ENCODE assay signal across 12 cellular contexts in genomic region chr3:183553263-183554026, GRCh38. TPM values are rescaled to one million over a fixed set of nuclear protein-coding genes. Genes with fewer than 3 reads are reported as not detected.
DNase-seq lines count a peak whose midpoint lies in the region; ATAC-seq and TF ChIP-seq lines count a peak whose summit lies in the region.
"Had no signal": no experiment of that assay in that cellular context is flagged by ENCODE, and none has a peak within 500 bp of the region (broad histone marks: within the 10 kb centered on the region; RNA-seq: fewer than 3 reads in every experiment).

No MANE protein-coding gene starts in this region.

- H3K4me1 Mint-ChIP-seq in activated CD8-positive, alpha-beta memory T cell treated with anti-CD3 and anti-CD28 coated beads, Interleukin-2, amount 10 ng/mL, durations not matched to agents 7 days and 5 days, result peaks cover 68% of the 10 kb centered on the region
- peaks cover 56% of the 10 kb centered on the region for H3K4me1 Mint-ChIP-seq in T-helper 2 cell treated with Interferon-gamma antibody and Interleukin-4, amounts not matched to agents 5 μg/mL and 100 μg/mL, for 36 hours (ENCODE audit: low read depth)
- peaks cover 82% of the 10 kb centered on the region for H3K4me1 Mint-ChIP-seq in stimulated activated naive CD8-positive, alpha-beta T cell treated with anti-CD3 and anti-CD28 coated beads, Interleukin-15, Interleukin-2, amounts not matched to agents 100 ng/mL and 50 ng/mL, for 24 hours (ENCODE audit: low read depth)

- H3K4me1 ChIP-seq in hepatocyte (ENCODE audit: insufficient read depth) (peaks cover 7% of the 10 kb centered on the region), mesenchymal stem cell (ENCODE audit: control insufficient read depth, insufficient read depth, low read depth, low read length) (peaks cover 2% of the 10 kb centered on the region), gastroesophageal sphincter (no peaks in the 10 kb centered on the region)
- H3K4me1 ChIP-seq: uterus had no signal

- 70% methylated on average over 10 of the region's 10 CpGs for WGBS in hepatocyte (ENCODE audit: low lambda C conversion rate, missing lambda C conversion rate)
- 84% methylated on average over 6 of the region's 10 CpGs for WGBS in mesenchymal stem cell
- 64 to 70% methylated on average over 6 to 9 of the region's 10 CpGs for WGBS in gastroesophageal sphincter (ENCODE audit: low coverage in 1 of 2), 2 donors

- H4K20me1 ChIP-seq in hepatocyte (ENCODE audit: insufficient read depth, poor library complexity, severe bottlenecking), result no peaks in the 10 kb centered on the region

- H3K14ac ChIP-seq in mesenchymal stem cell (ENCODE audit: low read length in 2 of 2), result no peak overlapping the region

- peak overlapping the region; percentile 86 for H3K27ac Mint-ChIP-seq in activated CD8-positive, alpha-beta memory T cell treated with anti-CD3 and anti-CD28 coated beads, Interleukin-2, amount 10 ng/mL, durations not matched to agents 7 days and 5 days
- H3K27ac Mint-ChIP-seq in T-helper 2 cell treated with Interferon-gamma antibody and Interleukin-4, amounts not matched to agents 5 μg/mL and 100 μg/mL, for 36 hours, result peak overlapping the region; percentile 84
- H3K27ac Mint-ChIP-seq in stimulated activated naive CD8-positive, alpha-beta T cell treated with anti-CD3 and anti-CD28 coated beads, Interleukin-15, Interleukin-2, amounts not matched to agents 100 ng/mL and 50 ng/mL, for 24 hours, result peak overlapping the region; percentile 99

- H3K4me3 ChIP-seq in hepatocyte, result no peak overlapping the region
- no peak overlapping the region for H3K4me3 ChIP-seq in mesenchymal stem cell (ENCODE audit: insufficient read depth in 1 of 2, low read depth in 1 of 2, low read length in 2 of 2)
- no peak overlapping the region for H3K4me3 ChIP-seq in gastroesophageal sphincter
- H3K4me3 ChIP-seq: SK-N-MC, uterus had no signal

- no peaks in the 10 kb centered on the region for H3K27me3 Mint-ChIP-seq in activated CD8-positive, alpha-beta memory T cell treated with anti-CD3 and anti-CD28 coated beads, Interleukin-2, amount 10 ng/mL, durations not matched to agents 7 days and 5 days
- no peaks in the 10 kb centered on the region for H3K27me3 Mint-ChIP-seq in T-helper 2 cell treated with Interferon-gamma antibody and Interleukin-4, amounts not matched to agents 5 μg/mL and 100 μg/mL, for 36 hours (ENCODE audit: low read depth)
- no peaks in the 10 kb centered on the region for H3K27me3 Mint-ChIP-seq in stimulated activated naive CD8-positive, alpha-beta T cell treated with anti-CD3 and anti-CD28 coated beads, Interleukin-15, Interleukin-2, amounts not matched to agents 100 ng/mL and 50 ng/mL, for 24 hours

- no peak overlapping the region for H2BK15ac ChIP-seq in mesenchymal stem cell (ENCODE audit: low read depth, poor library complexity, severe bottlenecking)

- TF ChIP-seq CTCF in hepatocyte (IDR thresholded peaks at IDR 0.05; ENCODE audit: poor library complexity) (no peak), gastroesophageal sphincter (IDR thresholded peaks at IDR 0.05) (no peak)

- H3K9ac ChIP-seq in mesenchymal stem cell (ENCODE audit: low read length), result no peak overlapping the region

- no peaks in the 10 kb centered on the region for H3K9me2 ChIP-seq in hepatocyte (replicated peaks; ENCODE audit: insufficient read depth)

- H2BK12ac ChIP-seq in mesenchymal stem cell (ENCODE audit: low read length in 2 of 2), result no peak overlapping the region

- ATAC-seq in activated CD8-positive, alpha-beta memory T cell treated with anti-CD3 and anti-CD28 coated beads, Interleukin-2, amount 10 ng/mL, durations not matched to agents 7 days and 5 days, result no peak
- no peak for ATAC-seq in gastroesophageal sphincter

- no peaks in the 10 kb centered on the region for H3K9me3 Mint-ChIP-seq in activated CD8-positive, alpha-beta memory T cell treated with anti-CD3 and anti-CD28 coated beads, Interleukin-2, amount 10 ng/mL, durations not matched to agents 7 days and 5 days (ENCODE audit: low read depth)
- H3K9me3 Mint-ChIP-seq in T-helper 2 cell treated with Interferon-gamma antibody and Interleukin-4, amounts not matched to agents 5 μg/mL and 100 μg/mL, for 36 hours, result no peaks in the 10 kb centered on the region
- H3K9me3 Mint-ChIP-seq in stimulated activated naive CD8-positive, alpha-beta T cell treated with anti-CD3 and anti-CD28 coated beads, Interleukin-15, Interleukin-2, amounts not matched to agents 100 ng/mL and 50 ng/mL, for 24 hours, result no peaks in the 10 kb centered on the region

- TF ChIP-seq EP300 in gastroesophageal sphincter (IDR thresholded peaks at IDR 0.05), result no peak

- no peak overlapping the region for H2BK5ac ChIP-seq in mesenchymal stem cell (ENCODE audit: low read depth, low read length, poor library complexity, severe bottlenecking)

- H4K91ac ChIP-seq in mesenchymal stem cell (ENCODE audit: low read length), result no peak overlapping the region

- H3K79me2 ChIP-seq in hepatocyte, result no peaks in the 10 kb centered on the region

- H3K27me3 ChIP-seq in hepatocyte (no peaks in the 10 kb centered on the region), mesenchymal stem cell (ENCODE audit: control insufficient read depth in 1 of 2, insufficient read depth in 1 of 2, low read length in 2 of 2) (peaks cover 0 to 6% of the 10 kb centered on the region in 2 experiments), gastroesophageal sphincter (no peaks in the 10 kb centered on the region)
- H3K27me3 ChIP-seq: uterus had no signal

- no peak overlapping the region for H3K18ac ChIP-seq in mesenchymal stem cell (ENCODE audit: low read depth in 1 of 2, low read length in 2 of 2)

- H3K36me3 Mint-ChIP-seq in activated CD8-positive, alpha-beta memory T cell treated with anti-CD3 and anti-CD28 coated beads, Interleukin-2, amount 10 ng/mL, durations not matched to agents 7 days and 5 days, result peaks cover 18% of the 10 kb centered on the region
- H3K36me3 Mint-ChIP-seq in T-helper 2 cell treated with Interferon-gamma antibody and Interleukin-4, amounts not matched to agents 5 μg/mL and 100 μg/mL, for 36 hours (ENCODE audit: low read depth), result peaks cover 25% of the 10 kb centered on the region
- H3K36me3 Mint-ChIP-seq in stimulated activated naive CD8-positive, alpha-beta T cell treated with anti-CD3 and anti-CD28 coated beads, Interleukin-15, Interleukin-2, amounts not matched to agents 100 ng/mL and 50 ng/mL, for 24 hours (ENCODE audit: low read depth), result peaks cover 24% of the 10 kb centered on the region

- TF ChIP-seq POLR2A in gastroesophageal sphincter (IDR thresholded peaks at IDR 0.05), result no peak

- H3K9me3 ChIP-seq in hepatocyte (ENCODE audit: low read depth), result no peaks in the 10 kb centered on the region
- no peaks in the 10 kb centered on the region for H3K9me3 ChIP-seq in mesenchymal stem cell (ENCODE audit: control insufficient read depth, low read length)
- H3K9me3 ChIP-seq in gastroesophageal sphincter, result no peaks in the 10 kb centered on the region
- H3K9me3 ChIP-seq: uterus had no signal

- peak overlapping the region; percentile 88 for H3K27ac ChIP-seq in hepatocyte
- H3K27ac ChIP-seq in mesenchymal stem cell (ENCODE audit: low read length, poor library complexity, severe bottlenecking), result no peak overlapping the region
- no peak overlapping the region for H3K27ac ChIP-seq in gastroesophageal sphincter
- H3K27ac ChIP-seq: SK-N-MC, uterus had no signal

- no peaks in the 10 kb centered on the region for H3K79me1 ChIP-seq in mesenchymal stem cell (replicated peaks; ENCODE audit: low read length, poor library complexity, severe bottlenecking)

- no peak overlapping the region for H2BK120ac ChIP-seq in mesenchymal stem cell (ENCODE audit: low read depth, low read length)

- no peak overlapping the region for H3K23ac ChIP-seq in mesenchymal stem cell (ENCODE audit: low read length in 2 of 2)

- CTCF ChIA-PET in activated CD8-positive, alpha-beta memory T cell treated with anti-CD3 and anti-CD28 coated beads, Interleukin-2, amount 10 ng/mL, durations not matched to agents 7 days and 5 days (lab: Charles Lee), result interaction anchor here (1.0 to 2.1 kb wide), 4 partner anchors 13 to 83 kb away, joined by 5 to 7 read pairs (median 6); no protein-coding TSS in a partner anchor

- H2AFZ ChIP-seq in hepatocyte (no peak overlapping the region), mesenchymal stem cell (ENCODE audit: low read depth, low read length) (no peak overlapping the region)

- no peak overlapping the region for H4K8ac ChIP-seq in mesenchymal stem cell (ENCODE audit: low read length)

- H3K4ac ChIP-seq in mesenchymal stem cell (ENCODE audit: low read depth in 1 of 2, low read length in 2 of 2), result no peak overlapping the region

- DNase-seq in activated CD8-positive, alpha-beta memory T cell treated with anti-CD3 and anti-CD28 coated beads, Interleukin-2, amount 10 ng/mL, durations not matched to agents 7 days and 5 days, result peak; percentile 48
- DNase-seq in activated CD8-positive, alpha-beta memory T cell treated with anti-CD3 and anti-CD28 coated beads, Interleukin-2, amount 50 U/mL, for 4 hours, result no peak
- DNase-seq in T-helper 2 cell treated with Interferon-gamma antibody and Interleukin-4, amounts not matched to agents 5 μg/mL and 100 μg/mL, for 36 hours (ENCODE audit: low spot score), result no peak
- no peak for DNase-seq in hepatocyte (ENCODE audit: low spot score)
- DNase-seq in superior temporal gyrus (ENCODE audit: extremely low spot score), result no peak
- DNase-seq in mesenchymal stem cell, result no peak
- DNase-seq: activated gamma-delta T cell, NCI-H1436 treated with DMSO at 0.1 percent for 48 hours, uterus had no signal

- no peaks in the 10 kb centered on the region for H3K36me3 ChIP-seq in hepatocyte (replicated peaks; ENCODE audit: insufficient read depth, low read depth)
- H3K36me3 ChIP-seq in mesenchymal stem cell (ENCODE audit: control insufficient read depth in 1 of 2, insufficient read depth in 2 of 2, low read depth in 1 of 2, low read length in 2 of 2), result no peaks in the 10 kb centered on the region
- H3K36me3 ChIP-seq in gastroesophageal sphincter, result no peaks in the 10 kb centered on the region
- H3K36me3 ChIP-seq: uterus had no signal

- no peak overlapping the region for H2AK5ac ChIP-seq in mesenchymal stem cell (ENCODE audit: low read length, severe bottlenecking)

- H3K4me2 ChIP-seq in hepatocyte (peak overlapping the region; percentile 4), mesenchymal stem cell (ENCODE audit: low read length, poor library complexity, severe bottlenecking) (no peak overlapping the region)

- H3K4me3 Mint-ChIP-seq in activated CD8-positive, alpha-beta memory T cell treated with anti-CD3 and anti-CD28 coated beads, Interleukin-2, amount 10 ng/mL, durations not matched to agents 7 days and 5 days, result peak overlapping the region; percentile 90
- H3K4me3 Mint-ChIP-seq in T-helper 2 cell treated with Interferon-gamma antibody and Interleukin-4, amounts not matched to agents 5 μg/mL and 100 μg/mL, for 36 hours, result peak overlapping the region; percentile 83
- peak overlapping the region; percentile 98 for H3K4me3 Mint-ChIP-seq in stimulated activated naive CD8-positive, alpha-beta T cell treated with anti-CD3 and anti-CD28 coated beads, Interleukin-15, Interleukin-2, amounts not matched to agents 100 ng/mL and 50 ng/mL, for 24 hours

RNA-seq across cellular contexts. Expression of gene KLHL6, which starts 2.1 kb away (rescaled TPM):
- total RNA-seq in activated CD8-positive, alpha-beta memory T cell treated with anti-CD3 and anti-CD28 coated beads, Interleukin-2, amount 10 ng/mL, durations not matched to agents 7 days and 5 days, result 10 to 100 TPM; 30.9 to 31.5 TPM
- total RNA-seq in hepatocyte, result 0.16 and 0.17 TPM in 2 replicates
- 0.04 TPM in 1 of 2 replicates, not detected in the other for polyA plus RNA-seq in hepatocyte
- polyA plus RNA-seq in mesenchymal stem cell (2013, experiment 1 of 2), result 0.01 TPM
- polyA plus RNA-seq in mesenchymal stem cell (2013, experiment 2 of 2), result 0.01 TPM
- total RNA-seq in gastroesophageal sphincter, result 1 to 10 TPM in 2 of 4 donors, under 1 TPM in 2; 0.62 to 1.9 (median 1.0) TPM

Comparison
In these comparisons a context has a peak if more than half of its experiments do, and no peak if none do; other contexts are left out.
1. RNA of gene KLHL6, which starts 2.1 kb away (total RNA-seq): 30.9 to 31.5 TPM in activated CD8-positive, alpha-beta memory T cell treated with anti-CD3 and anti-CD28 coated beads, Interleukin-2, amount 10 ng/mL, durations not matched to agents 7 days and 5 days; 0.62 to 1.9 TPM in gastroesophageal sphincter and 0.16 to 0.17 TPM in hepatocyte; every median in the first group is over 10 times any median in the second.
2. Peak in every context shown above with its lines, with median percentiles within 50 percentile points of each other: H3K27ac Mint-ChIP-seq and H3K4me3 Mint-ChIP-seq.